In the genomic region with DNA sequence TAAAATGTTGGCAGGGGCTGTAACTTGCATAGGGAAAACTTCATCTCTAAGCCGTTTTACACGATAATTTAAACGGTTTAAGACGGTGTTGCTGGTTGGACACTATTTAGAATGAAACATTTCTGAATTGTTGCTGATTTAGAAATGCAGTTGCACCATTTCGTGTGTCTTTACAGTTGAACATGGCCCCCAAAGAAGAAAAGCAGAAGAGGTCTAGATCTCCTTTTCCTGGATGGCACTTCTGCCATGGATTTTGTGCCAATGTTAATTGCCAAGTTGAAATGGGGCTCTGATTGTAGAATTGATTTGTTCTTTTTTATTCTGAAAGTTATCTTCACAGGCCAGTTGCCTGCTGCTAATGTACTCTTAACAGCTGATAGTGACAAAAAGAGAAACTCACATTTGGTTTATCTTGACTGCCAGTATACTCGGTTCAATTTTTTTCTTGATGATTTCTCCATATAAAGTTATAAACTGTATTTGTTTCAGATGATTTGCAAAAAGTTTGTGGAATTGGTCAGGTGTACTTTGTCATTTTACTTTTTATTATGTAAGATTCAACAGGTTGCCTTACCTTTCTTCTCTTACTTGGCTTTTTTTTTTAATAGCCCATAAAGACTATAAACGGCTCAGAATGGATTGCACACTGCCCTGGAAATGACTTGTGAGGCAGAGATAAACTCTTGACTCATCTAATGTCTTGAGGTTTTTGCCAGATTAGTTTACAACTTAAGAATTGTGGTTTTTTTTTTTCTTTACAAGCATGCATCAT, we compare ENCODE assay signal across 8 cellular contexts. TPM values are rescaled to one million over a fixed set of nuclear protein-coding genes. Genes with fewer than 3 reads are reported as not detected.
DNase-seq lines count a peak whose midpoint lies in the region; ATAC-seq, FAIRE-seq and TF ChIP-seq lines count a peak whose summit lies in the region.

No MANE protein-coding gene starts in this region.

- ATAC-seq in activated CD4-positive, CD25-positive, alpha-beta regulatory T cell treated with anti-CD3 and anti-CD28 coated beads, Interleukin-2, amount 50 U/mL, for 24 hours = peak; percentile 18 to 51
- ATAC-seq in body of pancreas (no peak), HepG2 (no peak), GM21381 (IDR thresholded peaks at IDR 0.05; ENCODE audit: unreplicated experiment) (no peak)

- TF ChIP-seq POLR2A in body of pancreas (IDR thresholded peaks at IDR 0.05) = no peak
- no peak for TF ChIP-seq POLR2A in HepG2 (IDR thresholded peaks at IDR 0.05; ENCODE audit: insufficient read depth in 1 of 2, low read depth in 2 of 2, low read length in 2 of 2)

- CTCF ChIA-PET in HepG2 (lab: Yijun Ruan, JAX; ENCODE audit: low intra/inter-chr PET ratio, low total read pairs) = no interaction called here

- H3K79me2 ChIP-seq in HepG2 (ENCODE audit: insufficient read depth, low read length) = peaks cover 39% of the 10 kb centered on the region

- BruUV-seq in HepG2 (replicated peaks; lab: Mats Ljungman, UMichigan) = TSS peak; percentile 58

- H3K27ac ChIP-seq in body of pancreas = peak overlapping the region; percentile 18 to 96 (median 94)
- no peak overlapping the region for H3K27ac ChIP-seq in HepG2 (ENCODE audit: extremely low read length, insufficient read depth, low read length)
- peak overlapping the region; percentile 88 to 92 for H3K27ac ChIP-seq in tibial artery

- no peak for TF ChIP-seq RAD21 in HepG2 (CRISPR knock-in tag; IDR thresholded peaks at IDR 0.05)

- H4K20me1 ChIP-seq in HepG2 (ENCODE audit: insufficient read depth, low read length) = 0 out of 2 replicates have a peak, but pooled peaks cover 8% of the 10 kb centered on the region

- WGBS in body of pancreas, 2 donors = 1% methylated on average over 7 of the region's 7 CpGs
- WGBS in HepG2 (ENCODE audit: low lambda C conversion rate) = 4% methylated on average over 7 of the region's 7 CpGs

- no peaks in the 10 kb centered on the region for H3K36me3 ChIP-seq in body of pancreas (replicated peaks in 1 of 2; ENCODE audit: insufficient read depth in 1 of 2, low read depth in 2 of 2)
- no peaks in the 10 kb centered on the region for H3K36me3 ChIP-seq in HepG2 (replicated peaks in 1 of 2; ENCODE audit: control insufficient read depth in 1 of 2, insufficient read depth in 2 of 2, low read length in 2 of 2)
- H3K36me3 ChIP-seq in tibial artery = no peaks in the 10 kb centered on the region

- POLR2A ChIA-PET in HepG2 (lab: Yijun Ruan, JAX) = interaction anchor here (1.1 to 1.5 kb wide), 2 partner anchors 7 to 369 kb away, joined by 4 to 5 read pairs; a partner anchor contains a TSS

- TF ChIP-seq EP300 in HepG2 (IDR thresholded peaks at IDR 0.05; ENCODE audit: low read depth in 2 of 2, low read length in 2 of 2) = no peak
- no peak for TF ChIP-seq EP300 in HepG2 (CRISPR knock-in tag; IDR thresholded peaks at IDR 0.05; ENCODE audit: borderline replicate concordance)

- H3K9me3 ChIP-seq in body of pancreas (no peaks in the 10 kb centered on the region), HepG2 (ENCODE audit: low read length) (no peaks in the 10 kb centered on the region), tibial artery (no peaks in the 10 kb centered on the region)

- H3K4me3 ChIP-seq in body of pancreas (peak overlapping the region; percentile 67 to 85), HepG2 (replicated peaks in 1 of 3; ENCODE audit: insufficient read depth in 1 of 3, low read depth in 2 of 3, low read length in 3 of 3) (peak overlapping the region; percentile 74 to 86 (median 83)), tibial artery (peak overlapping the region; percentile 77 to 89)

- FAIRE-seq in HepG2 (lab: Jason Lieb, UNC) = no peak

- H3K9ac ChIP-seq in HepG2 (ENCODE audit: insufficient read depth, low read depth, low read length) = peak overlapping the region; percentile 75; the same call in 1 of the 2 replicates

- no peak for TF ChIP-seq CTCF in body of pancreas (IDR thresholded peaks at IDR 0.05)
- TF ChIP-seq CTCF in HepG2 (CRISPR knock-in tag; IDR thresholded peaks at IDR 0.05) = no peak
- TF ChIP-seq CTCF in tibial artery (IDR thresholded peaks at IDR 0.05) = no peak

- in situ Hi-C loops in HepG2 (cut with HindIII; ENCODE audit: extremely low pct_ligation_motif_present, low pct_unique_long_range_greater_than_20kb) = loop anchor here (10.0 kb wide), 1 partner anchor 234 kb away; no protein-coding TSS in a partner anchor

- H3K4me1 ChIP-seq in body of pancreas (peaks cover 44% of the 10 kb centered on the region), HepG2 (ENCODE audit: insufficient read depth, low read length) (peaks cover 40% of the 10 kb centered on the region), tibial artery (peaks cover 0 to 47% (median 21%) of the 10 kb centered on the region in 4 donors)

- no peak for DNase-seq in activated CD4-positive, CD25-positive, alpha-beta regulatory T cell treated with anti-CD3 and anti-CD28 coated beads, Interleukin-2, amount 50 U/mL, for 72 hours
- DNase-seq in NCI-H226 = peak; percentile 79
- DNase-seq in body of pancreas = no peak
- DNase-seq in HepG2 (ENCODE audit: low spot score) = no peak
- no peak for DNase-seq in tibial artery
- DNase-seq in NCI-H2227 treated with DMSO at 0.1 percent for 48 hours (lab: John Stamatoyannopoulos, UW) = no peak

- H3K27me3 ChIP-seq in body of pancreas (no peaks in the 10 kb centered on the region), HepG2 (ENCODE audit: control insufficient read depth in 1 of 2, insufficient read depth in 2 of 2, low read length in 2 of 2) (no peaks in the 10 kb centered on the region; a peak in 1 of 5 replicates), tibial artery (no peaks in the 10 kb centered on the region)

- intact Hi-C loops in body of pancreas (cut with DNase I) = no loop called here
- intact Hi-C loops in HepG2 (cut with micrococcal nuclease; ENCODE audit: unreplicated experiment) = loop anchor here (10.0 kb wide), 1 partner anchor 224 kb away; no protein-coding TSS in a partner anchor
- intact Hi-C loops in tibial artery (cut with DNase I; ENCODE audit: low total_unique reads) = loop anchor here (10.0 kb wide), 1 partner anchor 64 kb away; a partner anchor contains a TSS

- H2AFZ ChIP-seq in HepG2 (ENCODE audit: low read length) = no peak overlapping the region

- H3K4me2 ChIP-seq in HepG2 (ENCODE audit: low read depth, low read length) = peak overlapping the region; percentile 62

TF ChIP-seq in HepG2, 621 proteins besides CTCF, POLR2A, EP300 and RAD21 (continues in another document):
- TF ChIP-seq MAF1 (CRISPR knock-in tag; IDR thresholded peaks at IDR 0.05; ENCODE audit: borderline replicate concordance) (no peak), ZNF335 (CRISPR knock-in tag; IDR thresholded peaks at IDR 0.05) (no peak), PHB2 (IDR thresholded peaks at IDR 0.05; ENCODE audit: partially characterized antibody) (no peak), RXRB (CRISPR knock-in tag; IDR thresholded peaks at IDR 0.05; ENCODE audit: borderline replicate concordance) (no peak)

RNA-seq across cellular contexts. Expression of a gene that starts 1.4 kb away (rescaled TPM):
- total RNA-seq in body of pancreas (10 to 100 TPM; 28.0 to 31.9 TPM), HepG2 (2016; rRNA removed; fragmentation: Illumina TruSeq; extraction: Trizol) (29.0 and 47.9 TPM in 2 replicates)
- 18.9 and 22.1 TPM in 2 replicates for total RNA-seq in HepG2 (2016; cell fraction: cytosol; rRNA removed; fragmentation: Illumina TruSeq; extraction: Trizol; ENCODE audit: low read depth)
- 30.6 and 46.1 TPM in 2 replicates for total RNA-seq in HepG2 (2016; cell fraction: insoluble cytoplasmic fraction; rRNA removed; fragmentation: Illumina TruSeq; extraction: Trizol)
- total RNA-seq in HepG2 (2016; cell fraction: membrane; rRNA removed; fragmentation: Illumina TruSeq; extraction: Trizol) = 24.9 and 28.8 TPM in 2 replicates
- 22.1 and 25.8 TPM in 2 replicates for total RNA-seq in HepG2 (2016; cell fraction: nucleus; rRNA removed; fragmentation: Illumina TruSeq; extraction: Trizol)
- polyA plus RNA-seq in HepG2 (2011; rRNA removed) = 11.2 and 14.3 TPM in 2 replicates
- 7.3 and 9.5 TPM in 2 replicates for polyA plus RNA-seq in HepG2 (2011; cell fraction: cytosol; rRNA removed)
- 4.9 and 6.8 TPM in 2 replicates for polyA plus RNA-seq in HepG2 (2011; cell fraction: nucleus; rRNA removed)
- polyA plus RNA-seq in HepG2 (2012) = 13.5 and 15.8 TPM in 2 replicates
- polyA plus RNA-seq in HepG2 (2016; cell fraction: cytosol; fragmentation: Illumina TruSeq; extraction: Trizol; ENCODE audit: low read depth) = 2.3 and 2.5 TPM in 2 replicates
- polyA plus RNA-seq in HepG2 (2016; cell fraction: insoluble cytoplasmic fraction; fragmentation: Illumina TruSeq; extraction: Trizol; ENCODE audit: low read depth) = 23.2 and 23.3 TPM in 2 replicates
- polyA plus RNA-seq in HepG2 (2016; cell fraction: membrane; fragmentation: Illumina TruSeq; extraction: Trizol; ENCODE audit: low read depth) = 5.1 and 7.5 TPM in 2 replicates
- 11.6 and 12.5 TPM in 2 replicates for polyA plus RNA-seq in HepG2 (2016; cell fraction: nucleus; fragmentation: Illumina TruSeq; extraction: Trizol; ENCODE audit: insufficient read depth, low read depth)
- polyA minus RNA-seq in HepG2 (2011; rRNA and poly(A)+ RNA removed; ENCODE audit: low replicate concordance) = 31.2 and 53.9 TPM in 2 replicates
- 25.4 and 28.6 TPM in 2 replicates for polyA minus RNA-seq in HepG2 (2011; cell fraction: cytosol; rRNA and poly(A)+ RNA removed)
- 46.0 and 49.7 TPM in 2 replicates for polyA minus RNA-seq in HepG2 (2011; cell fraction: nucleus; rRNA and poly(A)+ RNA removed)

RNA-seq across cellular contexts. Expression of a gene that starts 29.1 kb away (rescaled TPM):
- total RNA-seq in body of pancreas = not detected
- total RNA-seq in HepG2 (2016; rRNA removed; fragmentation: Illumina TruSeq; extraction: Trizol) = 0.75 and 0.97 TPM in 2 replicates
- 0.26 and 0.51 TPM in 2 replicates for total RNA-seq in HepG2 (2016; cell fraction: cytosol; rRNA removed; fragmentation: Illumina TruSeq; extraction: Trizol; ENCODE audit: low read depth)
- total RNA-seq in HepG2 (2016; cell fraction: insoluble cytoplasmic fraction; rRNA removed; fragmentation: Illumina TruSeq; extraction: Trizol) = 0.49 and 0.84 TPM in 2 replicates
- total RNA-seq in HepG2 (2016; cell fraction: membrane; rRNA removed; fragmentation: Illumina TruSeq; extraction: Trizol) = 0.56 and 1.2 TPM in 2 replicates
- total RNA-seq in HepG2 (2016; cell fraction: nucleus; rRNA removed; fragmentation: Illumina TruSeq; extraction: Trizol) = 1.0 TPM in 1 of 2 replicates, not detected in the other
- 0.57 and 0.94 TPM in 2 replicates for polyA plus RNA-seq in HepG2 (2011; rRNA removed)
- 0.48 and 0.79 TPM in 2 replicates for polyA plus RNA-seq in HepG2 (2011; cell fraction: cytosol; rRNA removed)
- polyA plus RNA-seq in HepG2 (2011; cell fraction: nucleus; rRNA removed) = 0.58 and 0.87 TPM in 2 replicates
- 0.71 and 0.84 TPM in 2 replicates for polyA plus RNA-seq in HepG2 (2012)
- polyA plus RNA-seq in HepG2 (2016; cell fraction: cytosol; fragmentation: Illumina TruSeq; extraction: Trizol; ENCODE audit: low read depth) = 0.51 and 0.66 TPM in 2 replicates
- polyA plus RNA-seq in HepG2 (2016; cell fraction: insoluble cytoplasmic fraction; fragmentation: Illumina TruSeq; extraction: Trizol; ENCODE audit: low read depth) = 0.93 and 1.2 TPM in 2 replicates
- polyA plus RNA-seq in HepG2 (2016; cell fraction: membrane; fragmentation: Illumina TruSeq; extraction: Trizol; ENCODE audit: low read depth) = 0.40 and 0.78 TPM in 2 replicates
- 1.1 and 1.6 TPM in 2 replicates for polyA plus RNA-seq in HepG2 (2016; cell fraction: nucleus; fragmentation: Illumina TruSeq; extraction: Trizol; ENCODE audit: insufficient read depth, low read depth)
- polyA minus RNA-seq in HepG2 (2011; rRNA and poly(A)+ RNA removed; ENCODE audit: low replicate concordance) = 0.61 TPM in 1 of 2 replicates, not detected in the other
- not detected in 2 replicates for polyA minus RNA-seq in HepG2 (2011; cell fraction: cytosol; rRNA and poly(A)+ RNA removed)
- polyA minus RNA-seq in HepG2 (2011; cell fraction: nucleus; rRNA and poly(A)+ RNA removed) = not detected in 2 replicates

Comparison
In these comparisons a context has a peak if more than half of its experiments do, and no peak if none do; other contexts are left out.
1. ATAC-seq: peak in activated CD4-positive, CD25-positive, alpha-beta regulatory T cell treated with anti-CD3 and anti-CD28 coated beads, Interleukin-2, amount 50 U/mL, for 24 hours (2 of 2); none in body of pancreas (single experiment), HepG2 (single experiment) and GM21381 (single experiment).
2. Peak in every context shown above with its lines, with median percentiles within 50 percentile points of each other: H3K4me3 ChIP-seq.